In genomic region chr1:211372463-211372862, GRCh38 we compare ENCODE assay signal across 2 cellular contexts.
TF ChIP-seq lines count a peak whose summit lies in the region.

No MANE protein-coding gene starts in this region.

TF ChIP-seq in K562, 482 proteins besides CTCF, POLR2A, EP300 and RAD21 (continues in another document):
- TF ChIP-seq ZNF134 (CRISPR knock-in tag; conservative IDR thresholded peaks at IDR 0.05) (no peak), ZNF699 (CRISPR knock-in tag; IDR thresholded peaks at IDR 0.05; ENCODE audit: insufficient replicate concordance) (no peak), PRDM10 (IDR thresholded peaks at IDR 0.05; ENCODE audit: partially characterized antibody) (peak; percentile 18), ADNP (tag; IDR thresholded peaks at IDR 0.05) (no peak), RB1 (IDR thresholded peaks at IDR 0.05; ENCODE audit: low read depth) (no peak), HMG20B (CRISPR knock-in tag; IDR thresholded peaks at IDR 0.05) (no peak), SAP30 (IDR thresholded peaks at IDR 0.05; ENCODE audit: borderline replicate concordance, insufficient read depth, low read depth, low read length, poor library complexity, severe bottlenecking) (no peak), GMEB1 (CRISPR knock-in tag; IDR thresholded peaks at IDR 0.05) (no peak), SMARCA4 (IDR thresholded peaks at IDR 0.05) (peak; percentile 80), HINFP (tag; conservative IDR thresholded peaks at IDR 0.05; ENCODE audit: low read depth) (no peak), RBBP5 (IDR thresholded peaks at IDR 0.05; ENCODE audit: borderline replicate concordance, insufficient read depth, low read length, poor library complexity, severe bottlenecking) (peak; percentile 74), GATAD2B (IDR thresholded peaks at IDR 0.05; ENCODE audit: borderline replicate concordance) (peak; percentile 33; the same call in 1 of the 2 replicates), DPF2 (IDR thresholded peaks at IDR 0.05) (peak; percentile 93), CC2D1A (IDR thresholded peaks at IDR 0.05) (no peak; the same call in 1 of the 2 replicates), NR4A1 (CRISPR knock-in tag; IDR thresholded peaks at IDR 0.05) (no peak), NR4A1 (tag; IDR thresholded peaks at IDR 0.05) (0 out of 2 replicates have a peak, but pooled peaks have one; percentile 54), SUPT5H (IDR thresholded peaks at IDR 0.05) (no peak), RCOR1 (IDR thresholded peaks at IDR 0.05; ENCODE audit: borderline replicate concordance in 1 of 2, low read depth in 2 of 2, low read length in 2 of 2) (peak; percentile 14 to 83; a peak in 3 of 4 replicates), ZNF592 (IDR thresholded peaks at IDR 0.05) (peak; percentile 50)

TF ChIP-seq in SK-N-SH, 30 proteins besides CTCF, POLR2A, EP300 and RAD21:
- TF ChIP-seq PBX3 (IDR thresholded peaks at IDR 0.05) (no peak), NRF1 (IDR thresholded peaks at IDR 0.05; ENCODE audit: low read depth, low read length) (no peak), TAF1 (IDR thresholded peaks at IDR 0.05; ENCODE audit: borderline replicate concordance, low read depth, low read length) (no peak), POLR2AphosphoS5 (IDR thresholded peaks at IDR 0.05; ENCODE audit: low read depth, low read length) (no peak), MEF2A (IDR thresholded peaks at IDR 0.05; ENCODE audit: borderline replicate concordance, low read depth) (no peak), MAX (IDR thresholded peaks at IDR 0.05; ENCODE audit: low read depth) (no peak), GATA2 (CRISPR knock-in tag; IDR thresholded peaks at IDR 0.05) (no peak), RXRA (IDR thresholded peaks at IDR 0.05; ENCODE audit: borderline replicate concordance, low read depth) (no peak), REST (IDR thresholded peaks at IDR 0.05; ENCODE audit: low read depth, low read length) (no peak), RCOR1 (IDR thresholded peaks at IDR 0.05; ENCODE audit: low read length) (no peak), FOSL2 (IDR thresholded peaks at IDR 0.05; ENCODE audit: borderline replicate concordance, low read depth) (no peak), IRF3 (IDR thresholded peaks at IDR 0.05; ENCODE audit: low read depth, low read length) (no peak), USF2 (IDR thresholded peaks at IDR 0.05; ENCODE audit: borderline replicate concordance, low read depth, low read length) (no peak), TEAD4 (IDR thresholded peaks at IDR 0.05; ENCODE audit: borderline replicate concordance, insufficient read depth) (no peak), FOXJ3 (CRISPR knock-in tag; IDR thresholded peaks at IDR 0.05) (no peak), EZH2phosphoT487 (IDR thresholded peaks at IDR 0.05; ENCODE audit: borderline replicate concordance, low read depth) (no peak), NFIC (IDR thresholded peaks at IDR 0.05; ENCODE audit: borderline replicate concordance) (no peak), SMC3 (IDR thresholded peaks at IDR 0.05; ENCODE audit: low read depth, low read length) (no peak), CHD2 (IDR thresholded peaks at IDR 0.05; ENCODE audit: low read length, partially characterized antibody) (no peak), SIN3A (IDR thresholded peaks at IDR 0.05; ENCODE audit: borderline replicate concordance, low read depth, low read length) (no peak)
